9 cellular contexts compared by ENCODE assay signal in genomic region chr11:124672531-124673215, GRCh38. TPM values are rescaled to one million over a fixed set of nuclear protein-coding genes. Genes with fewer than 3 reads are reported as not detected.
A peak's percentile ranks its signal among the peaks of the same experiment; 100 is the strongest.
DNase-seq lines count a peak whose midpoint lies in the region; ATAC-seq, FAIRE-seq and TF ChIP-seq lines count a peak whose summit lies in the region.
"Had no signal": no experiment of that assay in that cellular context is flagged by ENCODE, and none has a peak within 500 bp of the region (broad histone marks: within the 10 kb centered on the region; RNA-seq: fewer than 3 reads in every experiment).

No MANE protein-coding gene starts in this region.

- H3K9ac ChIP-seq in BLaER1, result peak overlapping the region; percentile 77

- peak overlapping the region; percentile 78 to 98 (median 89) for H3K4me3 Mint-ChIP-seq in naive thymus-derived CD8-positive, alpha-beta T cell

- H3K4me2 ChIP-seq in BLaER1, result peak overlapping the region; percentile 96

- no peaks in the 10 kb centered on the region for H3K27me3 ChIP-seq in BLaER1
- H3K27me3 ChIP-seq in MG63, result no peaks in the 10 kb centered on the region

- H3K27ac ChIP-seq in BLaER1 (peak overlapping the region; percentile 72), coronary artery (peak overlapping the region; percentile 91)

- H3K27me3 Mint-ChIP-seq in naive thymus-derived CD8-positive, alpha-beta T cell, result peaks cover 0 to 2% (median 0%) of the 10 kb centered on the region in 5 donors

- no peaks in the 10 kb centered on the region for H3K36me3 ChIP-seq in BLaER1
- no peaks in the 10 kb centered on the region for H3K36me3 ChIP-seq in MG63

- POLR2A ChIA-PET in naive thymus-derived CD8-positive, alpha-beta T cell (lab: Charles Lee), result interaction anchor here (0.8 to 6.5 kb wide), 8 partner anchors 50 to 128 kb away, joined by 4 to 63 read pairs (median 13); partner anchors contain the start of genes ESAM, MSANTD2, TBRG1 and VSIG2

- FAIRE-seq in urothelium cell line (lab: Jason Lieb, UNC) (no peak), GM12892 (lab: Jason Lieb, UNC) (no peak)
- FAIRE-seq: colon had no signal

- DNase-seq in MG63 (no peak), coronary artery (ENCODE audit: low spot score) (no peak), urothelium cell line (ENCODE audit: low spot score) (no peak), GM12892 (ENCODE audit: insufficient read length) (no peak)
- peak in 1 of 10 donors; percentile 3 for DNase-seq in naive thymus-derived CD8-positive, alpha-beta T cell
- no peak for DNase-seq in stimulated activated CD4-positive, alpha-beta T cell treated with anti-CD3 and anti-CD28 coated beads, Interleukin-2, amount 100 ng/mL, for 48 hours

- H3K4me1 ChIP-seq in BLaER1, result peaks cover 51% of the 10 kb centered on the region

- H3K4me1 Mint-ChIP-seq in naive thymus-derived CD8-positive, alpha-beta T cell, result peaks cover 18 to 39% (median 26%) of the 10 kb centered on the region in 4 donors

- H3K36me3 Mint-ChIP-seq in naive thymus-derived CD8-positive, alpha-beta T cell, result peaks cover 0 to 2% (median 0%) of the 10 kb centered on the region in 3 donors

- ATAC-seq in naive thymus-derived CD8-positive, alpha-beta T cell, result no peak
- no peak for ATAC-seq in HG02970 (IDR thresholded peaks at IDR 0.05; ENCODE audit: low FRiP score, unreplicated experiment)

- H3K27ac Mint-ChIP-seq in naive thymus-derived CD8-positive, alpha-beta T cell, result peak overlapping the region in 8 of 10 donors; percentile 90 to 98 (median 94)

- peaks cover 0 to 2% (median 0%) of the 10 kb centered on the region in 9 donors for H3K9me3 Mint-ChIP-seq in naive thymus-derived CD8-positive, alpha-beta T cell

- no peak for TF ChIP-seq POLR2A in GM12892 (IDR thresholded peaks at IDR 0.05; ENCODE audit: low read depth, low read length)

- no peak for TF ChIP-seq CTCF in coronary artery (IDR thresholded peaks at IDR 0.05)

- H3K4me3 ChIP-seq in BLaER1, result peak overlapping the region; percentile 76
- H3K4me3 ChIP-seq in MG63, result peak overlapping the region; percentile 90
- H3K4me3 ChIP-seq in coronary artery, result peak overlapping the region; percentile 83

- H3K9me3 ChIP-seq in BLaER1, result no peaks in the 10 kb centered on the region
- no peaks in the 10 kb centered on the region for H3K9me3 ChIP-seq in MG63

- no peaks in the 10 kb centered on the region for H4K20me1 ChIP-seq in BLaER1

RNA-seq across cellular contexts. Expression of gene SIAE, which starts 0.9 kb away (rescaled TPM):
- 2.8 and 4.6 TPM in 2 replicates for total RNA-seq in MG63 (2014; rRNA removed; shearing (Covaris generic); ENCODE audit: low replicate concordance)
- 1 to 10 TPM; 8.8 to 9.3 TPM for total RNA-seq in naive thymus-derived CD8-positive, alpha-beta T cell
- polyA plus RNA-seq in naive thymus-derived CD8-positive, alpha-beta T cell, result 1 to 10 TPM; 3.2 to 5.8 (median 4.2) TPM
- polyA plus RNA-seq in GM12892 (2012; ENCODE audit: missing spikeins), result 4.3 TPM

RNA-seq across cellular contexts. Expression of gene SPA17, which starts 1.0 kb away (rescaled TPM):
- 19.0 and 32.4 TPM in 2 replicates for total RNA-seq in MG63 (2014; rRNA removed; shearing (Covaris generic); ENCODE audit: low replicate concordance)
- under 1 TPM; 0.36 to 0.73 TPM for total RNA-seq in naive thymus-derived CD8-positive, alpha-beta T cell
- 1 to 10 TPM; 1.2 to 2.5 (median 1.7) TPM for polyA plus RNA-seq in naive thymus-derived CD8-positive, alpha-beta T cell
- 8.2 TPM for polyA plus RNA-seq in GM12892 (2012; ENCODE audit: missing spikeins)

RNA-seq across cellular contexts. Expression of gene TBRG1, which starts 50.0 kb away (rescaled TPM):
- 13.2 and 24.9 TPM in 2 replicates for total RNA-seq in MG63 (2014; rRNA removed; shearing (Covaris generic); ENCODE audit: low replicate concordance)
- 10 to 100 TPM; 73.8 to 76.6 TPM for total RNA-seq in naive thymus-derived CD8-positive, alpha-beta T cell
- polyA plus RNA-seq in naive thymus-derived CD8-positive, alpha-beta T cell, result 10 to 100 TPM; 34.9 to 37.7 (median 35.8) TPM
- polyA plus RNA-seq in GM12892 (2012; ENCODE audit: missing spikeins), result 18.5 TPM

Comparison
In these comparisons a context has a peak if more than half of its experiments do, and no peak if none do; other contexts are left out.
1. RNA of gene SPA17, which starts 1.0 kb away (total RNA-seq): 19.0 to 32.4 TPM in MG63; 0.36 to 0.73 TPM in naive thymus-derived CD8-positive, alpha-beta T cell; every median in the first group is over 10 times any median in the second.
2. Peak in every context shown above with its lines, with median percentiles within 50 percentile points of each other: H3K4me3 ChIP-seq.